Comparison of ENCODE assay signal across 9 cellular contexts in the genomic region with DNA sequence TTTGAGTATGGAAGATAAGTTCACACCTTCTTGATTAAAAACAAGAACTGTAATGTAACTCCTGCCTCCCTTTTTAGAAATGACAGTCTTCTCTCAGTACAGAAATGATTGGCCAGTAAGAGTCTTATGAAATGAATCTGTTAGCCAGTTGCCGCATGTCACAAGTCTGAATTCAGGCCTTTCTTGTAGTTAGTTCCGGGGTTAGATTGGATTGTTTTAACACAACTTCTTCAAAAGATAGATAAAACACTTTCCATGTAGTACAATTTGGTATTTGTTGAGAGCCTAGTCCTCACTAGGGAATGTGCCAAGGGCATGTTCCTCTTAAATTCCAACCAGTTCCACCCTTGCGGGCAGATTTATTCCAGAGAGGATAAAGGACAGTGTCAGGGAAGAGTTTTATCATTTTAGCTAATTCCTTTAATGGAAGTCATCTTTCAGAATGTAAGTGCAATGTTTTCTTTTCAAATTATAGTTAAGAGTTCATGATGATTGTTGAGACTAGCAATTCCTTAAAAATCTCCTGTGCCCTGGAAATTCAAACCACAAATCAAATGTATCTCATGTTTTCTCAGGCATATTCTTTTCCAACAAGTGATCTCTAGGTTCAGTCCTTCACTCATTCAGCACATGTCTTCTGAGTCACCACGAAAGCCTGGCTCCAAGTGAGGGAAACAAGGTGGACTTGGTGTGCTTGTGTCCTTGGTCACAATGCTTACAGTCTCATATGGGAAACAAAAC. TPM values are rescaled to one million over a fixed set of nuclear protein-coding genes. Genes with fewer than 3 reads are reported as not detected.
DNase-seq lines count a peak whose midpoint lies in the region; ATAC-seq and TF ChIP-seq lines count a peak whose summit lies in the region.
"Had no signal": no experiment of that assay in that cellular context is flagged by ENCODE, and none has a peak within 500 bp of the region (broad histone marks: within the 10 kb centered on the region; RNA-seq: fewer than 3 reads in every experiment).

No MANE protein-coding gene starts in this region.

- H3K27me3 Mint-ChIP-seq in activated T-cell treated with anti-CD3 and anti-CD28 coated beads, Interleukin-2, amount 50 U/mL, for 72 hours (ENCODE audit: low read depth) = no peaks in the 10 kb centered on the region
- H3K27me3 Mint-ChIP-seq in T-helper 2 cell treated with Interferon-gamma antibody and Interleukin-4, amounts not matched to agents 5 μg/mL and 100 μg/mL, for 36 hours (ENCODE audit: low read depth) = no peaks in the 10 kb centered on the region
- H3K27me3 Mint-ChIP-seq in mesothelial cell of epicardium (ENCODE audit: low read depth) (no peaks in the 10 kb centered on the region), immature natural killer cell (ENCODE audit: low read depth in 3 of 3) (peaks cover 0 to 9% (median 0%) of the 10 kb centered on the region in 3 donors)
- H3K27me3 Mint-ChIP-seq: activated naive CD8-positive, alpha-beta T cell had no signal

- DNase-seq in activated T-cell treated with anti-CD3 and anti-CD28 coated beads, Interleukin-2, amount 50 U/mL, for 72 hours = peak; percentile 27 to 28
- DNase-seq in activated T-cell treated with anti-CD3 and anti-CD28 coated beads for 4 hours (no peak), mesothelial cell of epicardium (ENCODE audit: low spot score in 2 of 2, unreplicated experiment in 2 of 2) (no peak), NCI-H1436 (lab: John Stamatoyannopoulos, UW) (no peak), RWPE1 (ENCODE audit: low spot score) (no peak), immature natural killer cell (no peak)
- peak; percentile 25 for DNase-seq in T-helper 2 cell treated with Interferon-gamma antibody and Interleukin-4, amounts not matched to agents 5 μg/mL and 100 μg/mL, for 36 hours (ENCODE audit: low spot score)

- no peak overlapping the region for H3K27ac ChIP-seq in RWPE1

- peak; percentile 56 to 58 for ATAC-seq in activated T-cell treated with anti-CD3 and anti-CD28 coated beads, Interleukin-2, amount 50 U/mL, for 72 hours (replicated peaks in 1 of 2)
- ATAC-seq in HG02798 (IDR thresholded peaks at IDR 0.05; ENCODE audit: poor library complexity, unreplicated experiment) = peak; percentile 47

- H3K4me3 Mint-ChIP-seq in activated T-cell treated with anti-CD3 and anti-CD28 coated beads, Interleukin-2, amount 50 U/mL, for 72 hours = peak overlapping the region; percentile 42 to 69
- H3K4me3 Mint-ChIP-seq in T-helper 2 cell treated with Interferon-gamma antibody and Interleukin-4, amounts not matched to agents 5 μg/mL and 100 μg/mL, for 36 hours = peak overlapping the region; percentile 30
- H3K4me3 Mint-ChIP-seq in mesothelial cell of epicardium (no peak overlapping the region), immature natural killer cell (peak overlapping the region in 1 of 5 donors; percentile 2)
- H3K4me3 Mint-ChIP-seq: activated naive CD8-positive, alpha-beta T cell had no signal

- CTCF ChIA-PET in RWPE1 (lab: Yijun Ruan, JAX) = no interaction called here

- peak overlapping the region; percentile 72 for H3K27ac Mint-ChIP-seq in activated T-cell treated with anti-CD3 and anti-CD28 coated beads, Interleukin-2, amount 50 U/mL, for 72 hours
- H3K27ac Mint-ChIP-seq in T-helper 2 cell treated with Interferon-gamma antibody and Interleukin-4, amounts not matched to agents 5 μg/mL and 100 μg/mL, for 36 hours = peak overlapping the region; percentile 60
- H3K27ac Mint-ChIP-seq in mesothelial cell of epicardium = peak overlapping the region; percentile 87
- H3K27ac Mint-ChIP-seq in immature natural killer cell = no peak overlapping the region
- H3K27ac Mint-ChIP-seq: activated naive CD8-positive, alpha-beta T cell had no signal

- no peaks in the 10 kb centered on the region for H3K9me3 Mint-ChIP-seq in activated T-cell treated with anti-CD3 and anti-CD28 coated beads, Interleukin-2, amount 50 U/mL, for 72 hours
- no peaks in the 10 kb centered on the region for H3K9me3 Mint-ChIP-seq in T-helper 2 cell treated with Interferon-gamma antibody and Interleukin-4, amounts not matched to agents 5 μg/mL and 100 μg/mL, for 36 hours
- no peaks in the 10 kb centered on the region for H3K9me3 Mint-ChIP-seq in mesothelial cell of epicardium
- H3K9me3 Mint-ChIP-seq in immature natural killer cell = no peaks in the 10 kb centered on the region

- peaks cover 7 to 14% of the 10 kb centered on the region in 2 donors for H3K36me3 Mint-ChIP-seq in activated T-cell treated with anti-CD3 and anti-CD28 coated beads, Interleukin-2, amount 50 U/mL, for 72 hours (ENCODE audit: insufficient read depth in 2 of 2)
- H3K36me3 Mint-ChIP-seq in T-helper 2 cell treated with Interferon-gamma antibody and Interleukin-4, amounts not matched to agents 5 μg/mL and 100 μg/mL, for 36 hours (ENCODE audit: low read depth) = peaks cover 37% of the 10 kb centered on the region
- H3K36me3 Mint-ChIP-seq in mesothelial cell of epicardium (peaks cover 3% of the 10 kb centered on the region), immature natural killer cell (no peaks in the 10 kb centered on the region)

- peaks cover 65% of the 10 kb centered on the region for H3K4me1 Mint-ChIP-seq in activated T-cell treated with anti-CD3 and anti-CD28 coated beads, Interleukin-2, amount 50 U/mL, for 72 hours (ENCODE audit: low read depth)
- peaks cover 40% of the 10 kb centered on the region for H3K4me1 Mint-ChIP-seq in T-helper 2 cell treated with Interferon-gamma antibody and Interleukin-4, amounts not matched to agents 5 μg/mL and 100 μg/mL, for 36 hours (ENCODE audit: low read depth)
- H3K4me1 Mint-ChIP-seq in mesothelial cell of epicardium = peaks cover 46% of the 10 kb centered on the region
- peaks cover 49 to 83% of the 10 kb centered on the region in 2 donors for H3K4me1 Mint-ChIP-seq in immature natural killer cell

- POLR2A ChIA-PET in RWPE1 (lab: Yijun Ruan, JAX; ENCODE audit: low non-redundant PET) = no interaction called here

- TF ChIP-seq CTCF in mesothelial cell of epicardium (IDR thresholded peaks at IDR 0.05; ENCODE audit: unreplicated experiment) = no peak
- TF ChIP-seq CTCF in RWPE1 (conservative IDR thresholded peaks at IDR 0.05; ENCODE audit: low read depth) = no peak

RNA-seq across cellular contexts. Expression of a gene that starts 4.1 kb away (rescaled TPM):
- 10 to 100 TPM; 20.4 to 25.6 TPM for total RNA-seq in activated T-cell treated with anti-CD3 and anti-CD28 coated beads, Interleukin-2, amount 50 U/mL, for 72 hours
- total RNA-seq in mesothelial cell of epicardium = 39.6 to 43.2 TPM (median 41.9 TPM) in 3 replicates
- 10 to 100 TPM; 10.4 to 18.4 (median 10.5) TPM for polyA plus RNA-seq in immature natural killer cell

Comparison
In these comparisons a context has a peak if more than half of its experiments do, and no peak if none do; other contexts are left out.
1. DNase-seq: peak in activated T-cell treated with anti-CD3 and anti-CD28 coated beads, Interleukin-2, amount 50 U/mL, for 72 hours (2 of 2) and T-helper 2 cell treated with Interferon-gamma antibody and Interleukin-4, amounts not matched to agents 5 μg/mL and 100 μg/mL, for 36 hours (single experiment); none in activated T-cell treated with anti-CD3 and anti-CD28 coated beads for 4 hours (single experiment), mesothelial cell of epicardium (0 of 2), NCI-H1436 (single experiment), RWPE1 (single experiment) and immature natural killer cell (0 of 3).
2. H3K27ac Mint-ChIP-seq: peak in activated T-cell treated with anti-CD3 and anti-CD28 coated beads, Interleukin-2, amount 50 U/mL, for 72 hours (single experiment), T-helper 2 cell treated with Interferon-gamma antibody and Interleukin-4, amounts not matched to agents 5 μg/mL and 100 μg/mL, for 36 hours (single experiment) and mesothelial cell of epicardium (single experiment); none in immature natural killer cell (0 of 6).